ENCODE assay signal across 20 cellular contexts in the genomic region with DNA sequence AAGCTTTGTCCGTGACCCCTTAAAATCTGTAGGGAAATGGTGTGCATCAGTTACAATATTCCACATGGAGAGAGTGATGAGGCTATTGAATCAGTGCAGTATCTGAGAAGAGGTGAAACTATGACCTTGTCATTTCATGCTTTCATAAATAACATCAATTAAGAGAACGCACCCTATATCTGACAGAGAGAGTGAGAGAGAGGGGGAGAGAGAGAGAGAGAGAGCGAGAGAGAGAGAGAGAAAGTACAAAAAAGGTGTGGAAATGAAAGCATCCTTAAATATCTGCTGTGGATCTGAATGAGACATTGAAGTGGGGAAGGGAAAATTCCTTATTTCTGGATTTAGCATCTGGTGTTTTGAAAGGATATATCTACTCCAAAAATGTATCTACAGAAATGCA. TPM values are rescaled to one million over a fixed set of nuclear protein-coding genes. Genes with fewer than 3 reads are reported as not detected.
DNase-seq lines count a peak whose midpoint lies in the region; ATAC-seq and TF ChIP-seq lines count a peak whose summit lies in the region.
"Had no signal": no experiment of that assay in that cellular context is flagged by ENCODE, and none has a peak within 500 bp of the region (broad histone marks: within the 10 kb centered on the region; RNA-seq: fewer than 3 reads in every experiment).

No MANE protein-coding gene starts in this region.

- peak overlapping the region; percentile 82 for H3K27ac Mint-ChIP-seq in activated naive CD4-positive, alpha-beta T cell treated with anti-CD3 and anti-CD28 coated beads for 36 hours
- H3K27ac Mint-ChIP-seq in IgD-negative memory B cell, result no peak overlapping the region
- peak overlapping the region; percentile 90 for H3K27ac Mint-ChIP-seq in activated T-helper 2 cell treated with anti-CD3 and anti-CD28 coated beads, Interferon-gamma antibody, Interleukin-2, Interleukin-4, amounts not matched to agents 10 μg/mL and 5 μg/mL and 100 μg/mL, durations not matched to agents 14 hours and 24 hours and 36 hours
- H3K27ac Mint-ChIP-seq in stimulated activated naive B cell treated with anti-CD40 and anti-IgM and Interleukin-4, amounts not matched to agents 10 μg/mL and 1 μg/mL and 100 μg/mL, for 72 hours, result peak overlapping the region; percentile 20
- H3K27ac Mint-ChIP-seq: CD8-positive, alpha-beta T cell had no signal

- peaks cover 60% of the 10 kb centered on the region for H3K4me1 Mint-ChIP-seq in activated naive CD4-positive, alpha-beta T cell treated with anti-CD3 and anti-CD28 coated beads for 36 hours (ENCODE audit: low read depth)
- H3K4me1 Mint-ChIP-seq in IgD-negative memory B cell, result peaks cover 27 to 40% (median 34%) of the 10 kb centered on the region in 3 donors
- peaks cover 80% of the 10 kb centered on the region for H3K4me1 Mint-ChIP-seq in activated T-helper 2 cell treated with anti-CD3 and anti-CD28 coated beads, Interferon-gamma antibody, Interleukin-2, Interleukin-4, amounts not matched to agents 10 μg/mL and 5 μg/mL and 100 μg/mL, durations not matched to agents 14 hours and 24 hours and 36 hours (ENCODE audit: low read depth)
- peaks cover 39 to 52% of the 10 kb centered on the region in 2 donors for H3K4me1 Mint-ChIP-seq in stimulated activated naive B cell treated with anti-CD40 and anti-IgM and Interleukin-4, amounts not matched to agents 10 μg/mL and 1 μg/mL and 100 μg/mL, for 72 hours

- no peak for ATAC-seq in stimulated activated naive B cell treated with anti-CD40 and anti-IgM and Interleukin-4, amounts not matched to agents 10 μg/mL and 1 μg/mL and 100 μg/mL, for 72 hours (replicated peaks)
- ATAC-seq: CD8-positive, alpha-beta T cell had no signal

- in situ Hi-C loops in HAP-1 (cut with MboI; ENCODE audit: low sequenced_read_pairs), result no loop called here

- H3K27me3 Mint-ChIP-seq in activated naive CD4-positive, alpha-beta T cell treated with anti-CD3 and anti-CD28 coated beads for 36 hours (ENCODE audit: low read depth), result peaks cover 14% of the 10 kb centered on the region
- H3K27me3 Mint-ChIP-seq in IgD-negative memory B cell, result no peaks in the 10 kb centered on the region
- H3K27me3 Mint-ChIP-seq in activated T-helper 2 cell treated with anti-CD3 and anti-CD28 coated beads, Interferon-gamma antibody, Interleukin-2, Interleukin-4, amounts not matched to agents 10 μg/mL and 5 μg/mL and 100 μg/mL, durations not matched to agents 14 hours and 24 hours and 36 hours (ENCODE audit: low read depth), result no peaks in the 10 kb centered on the region
- no peaks in the 10 kb centered on the region for H3K27me3 Mint-ChIP-seq in stimulated activated naive B cell treated with anti-CD40 and anti-IgM and Interleukin-4, amounts not matched to agents 10 μg/mL and 1 μg/mL and 100 μg/mL, for 72 hours

- H3K4me3 Mint-ChIP-seq in activated naive CD4-positive, alpha-beta T cell treated with anti-CD3 and anti-CD28 coated beads for 36 hours, result peak overlapping the region; percentile 20
- H3K4me3 Mint-ChIP-seq in IgD-negative memory B cell, result peak overlapping the region in 3 of 4 donors; percentile 28 to 89 (median 78)
- no peak overlapping the region for H3K4me3 Mint-ChIP-seq in activated T-helper 2 cell treated with anti-CD3 and anti-CD28 coated beads, Interferon-gamma antibody, Interleukin-2, Interleukin-4, amounts not matched to agents 10 μg/mL and 5 μg/mL and 100 μg/mL, durations not matched to agents 14 hours and 24 hours and 36 hours (ENCODE audit: low read depth)
- H3K4me3 Mint-ChIP-seq in stimulated activated naive B cell treated with anti-CD40 and anti-IgM and Interleukin-4, amounts not matched to agents 10 μg/mL and 1 μg/mL and 100 μg/mL, for 72 hours, result peak overlapping the region; percentile 46 to 59
- H3K4me3 Mint-ChIP-seq: CD8-positive, alpha-beta T cell had no signal

- no peaks in the 10 kb centered on the region for H3K9me3 Mint-ChIP-seq in activated naive CD4-positive, alpha-beta T cell treated with anti-CD3 and anti-CD28 coated beads for 36 hours
- H3K9me3 Mint-ChIP-seq in IgD-negative memory B cell, result no peaks in the 10 kb centered on the region
- H3K9me3 Mint-ChIP-seq in activated T-helper 2 cell treated with anti-CD3 and anti-CD28 coated beads, Interferon-gamma antibody, Interleukin-2, Interleukin-4, amounts not matched to agents 10 μg/mL and 5 μg/mL and 100 μg/mL, durations not matched to agents 14 hours and 24 hours and 36 hours, result no peaks in the 10 kb centered on the region
- no peaks in the 10 kb centered on the region for H3K9me3 Mint-ChIP-seq in stimulated activated naive B cell treated with anti-CD40 and anti-IgM and Interleukin-4, amounts not matched to agents 10 μg/mL and 1 μg/mL and 100 μg/mL, for 72 hours
- H3K9me3 Mint-ChIP-seq: CD8-positive, alpha-beta T cell had no signal

- H3K9me3 ChIP-seq in right atrium auricular region, result no peaks in the 10 kb centered on the region
- no peaks in the 10 kb centered on the region for H3K9me3 ChIP-seq in HAP-1
- H3K9me3 ChIP-seq: BLaER1 treated with 17β-estradiol and CSF1 and Interleukin-3, amounts not matched to agents 10 nM and 100 nM had no signal

- no peak for DNase-seq in activated naive CD4-positive, alpha-beta T cell treated with anti-CD3 and anti-CD28 coated beads for 36 hours
- no peak for DNase-seq in activated naive CD4-positive, alpha-beta T cell treated with Interleukin-2 at 50 U/mL for 16 hours
- DNase-seq in activated T-helper 2 cell treated with anti-CD3 and anti-CD28 coated beads, Interferon-gamma antibody, Interleukin-2, Interleukin-4, amounts not matched to agents 10 μg/mL and 5 μg/mL and 100 μg/mL, durations not matched to agents 14 hours and 24 hours and 36 hours (ENCODE audit: low spot score), result no peak
- no peak for DNase-seq in stimulated activated naive B cell treated with anti-CD40 and anti-IgM and Interleukin-4, amounts not matched to agents 10 μg/mL and 1 μg/mL and 100 μg/mL, for 72 hours
- DNase-seq in right atrium auricular region (ENCODE audit: low spot score) (no peak), HAP-1 (ENCODE audit: low spot score in 2 of 2) (no peak)
- DNase-seq: CD8-positive, alpha-beta T cell; GM23248; HCEC 1CT; NCI-H1105; NCI-H146; NCI-H2029; NCI-H226; NCI-H510A treated with DMSO at 0.1 percent for 48 hours; NCI-H748 treated with DMSO at 0.1 percent for 48 hours; PC-9; RPMI8226; SHP77 had no signal

- no peak overlapping the region for H3K27ac ChIP-seq in right atrium auricular region
- H3K27ac ChIP-seq: BLaER1 treated with 17β-estradiol and CSF1 and Interleukin-3, amounts not matched to agents 10 nM and 100 nM; GM23248; PC-9 had no signal

- TF ChIP-seq CTCF in right atrium auricular region (IDR thresholded peaks at IDR 0.05), result no peak

- H3K36me3 Mint-ChIP-seq in activated naive CD4-positive, alpha-beta T cell treated with anti-CD3 and anti-CD28 coated beads for 36 hours (ENCODE audit: low read depth), result peaks cover 27% of the 10 kb centered on the region
- no peaks in the 10 kb centered on the region for H3K36me3 Mint-ChIP-seq in IgD-negative memory B cell
- H3K36me3 Mint-ChIP-seq in activated T-helper 2 cell treated with anti-CD3 and anti-CD28 coated beads, Interferon-gamma antibody, Interleukin-2, Interleukin-4, amounts not matched to agents 10 μg/mL and 5 μg/mL and 100 μg/mL, durations not matched to agents 14 hours and 24 hours and 36 hours (ENCODE audit: low read depth), result peaks cover 83% of the 10 kb centered on the region
- H3K36me3 Mint-ChIP-seq in stimulated activated naive B cell treated with anti-CD40 and anti-IgM and Interleukin-4, amounts not matched to agents 10 μg/mL and 1 μg/mL and 100 μg/mL, for 72 hours, result peaks cover 3 to 14% of the 10 kb centered on the region in 2 donors
- H3K36me3 Mint-ChIP-seq: CD8-positive, alpha-beta T cell had no signal

- peaks cover 23% of the 10 kb centered on the region for H3K36me3 ChIP-seq in right atrium auricular region
- H3K36me3 ChIP-seq in HAP-1 (replicated peaks), result peaks cover 38% of the 10 kb centered on the region
- H3K36me3 ChIP-seq: BLaER1 treated with 17β-estradiol and CSF1 and Interleukin-3, amounts not matched to agents 10 nM and 100 nM had no signal

- CTCF ChIA-PET in activated naive CD4-positive, alpha-beta T cell treated with anti-CD3 and anti-CD28 coated beads for 36 hours (lab: Charles Lee), result interaction anchor here (1.4 to 1.6 kb wide), 3 partner anchors 11 to 94 kb away, joined by 3 to 7 read pairs (median 5); a partner anchor contains a TSS

- H3K4me3 ChIP-seq in right atrium auricular region (no peak overlapping the region), HAP-1 (no peak overlapping the region)
- H3K4me3 ChIP-seq: BLaER1 treated with 17β-estradiol and CSF1 and Interleukin-3, amounts not matched to agents 10 nM and 100 nM; GM23248; PC-9 had no signal

- intact Hi-C loops in activated naive CD4-positive, alpha-beta T cell treated with anti-CD3 and anti-CD28 coated beads for 36 hours (cut with micrococcal nuclease), result loop anchor here (5.0 kb wide), 5 partner anchors 325 to 685 kb away; a partner anchor contains a TSS
- intact Hi-C loops in activated T-helper 2 cell treated with anti-CD3 and anti-CD28 coated beads, Interferon-gamma antibody, Interleukin-2, Interleukin-4, amounts not matched to agents 10 μg/mL and 5 μg/mL and 100 μg/mL, durations not matched to agents 14 hours and 24 hours and 36 hours (cut with micrococcal nuclease), result loop anchor here (5.0 kb wide), 3 partner anchors 565 to 700 kb away; a partner anchor contains a TSS

- no peaks in the 10 kb centered on the region for H3K4me1 ChIP-seq in right atrium auricular region
- no peaks in the 10 kb centered on the region for H3K4me1 ChIP-seq in HAP-1

- no peaks in the 10 kb centered on the region for H3K27me3 ChIP-seq in right atrium auricular region
- no peaks in the 10 kb centered on the region for H3K27me3 ChIP-seq in HAP-1 (ENCODE audit: low read depth)

RNA-seq across cellular contexts. Expression of a gene that starts 12.4 kb away (rescaled TPM):
- 10 to 100 TPM; 21.6 to 21.7 TPM for total RNA-seq in activated naive CD4-positive, alpha-beta T cell treated with anti-CD3 and anti-CD28 coated beads for 36 hours
- polyA plus RNA-seq in IgD-negative memory B cell, result 4.1 TPM
- 69.7 and 70.2 TPM in 2 replicates for total RNA-seq in activated T-helper 2 cell treated with anti-CD3 and anti-CD28 coated beads, Interferon-gamma antibody, Interleukin-2, Interleukin-4, amounts not matched to agents 10 μg/mL and 5 μg/mL and 100 μg/mL, durations not matched to agents 14 hours and 24 hours and 36 hours
- 10 to 100 TPM in 1 of 2 donors, 1 to 10 TPM in 1; 9.3 to 12.1 TPM for total RNA-seq in right atrium auricular region

Comparison
In these comparisons a context has a peak if more than half of its experiments do, and no peak if none do; other contexts are left out.
1. H3K27ac Mint-ChIP-seq: peak in activated naive CD4-positive, alpha-beta T cell treated with anti-CD3 and anti-CD28 coated beads for 36 hours (single experiment), activated T-helper 2 cell treated with anti-CD3 and anti-CD28 coated beads, Interferon-gamma antibody, Interleukin-2, Interleukin-4, amounts not matched to agents 10 μg/mL and 5 μg/mL and 100 μg/mL, durations not matched to agents 14 hours and 24 hours and 36 hours (single experiment) and stimulated activated naive B cell treated with anti-CD40 and anti-IgM and Interleukin-4, amounts not matched to agents 10 μg/mL and 1 μg/mL and 100 μg/mL, for 72 hours (single experiment); none in IgD-negative memory B cell (0 of 3).